17 cellular contexts compared by ENCODE assay signal in genomic region chr12:129693731-129694130, GRCh38.
DNase-seq lines count a peak whose midpoint lies in the region; TF ChIP-seq lines count a peak whose summit lies in the region.
"Had no signal": no experiment of that assay in that cellular context is flagged by ENCODE, and none has a peak within 500 bp of the region (broad histone marks: within the 10 kb centered on the region; RNA-seq: fewer than 3 reads in every experiment).

No MANE protein-coding gene starts in this region.

- no peak overlapping the region for H2BK15ac ChIP-seq in H9 (ENCODE audit: low read depth, low read length)

- H3K9ac ChIP-seq in mammary epithelial cell (ENCODE audit: insufficient read depth, low read length) = no peak overlapping the region
- H3K9ac ChIP-seq in H9 (ENCODE audit: extremely low read depth, insufficient read length, low read length) = no peak overlapping the region
- no peak overlapping the region for H3K9ac ChIP-seq in trophoblast cell (ENCODE audit: low read length)
- H3K9ac ChIP-seq: BLaER1 treated with 17β-estradiol and CSF1 and Interleukin-3, amounts not matched to agents 10 nM and 100 nM; GM23248 had no signal

- no peak overlapping the region for H2BK120ac ChIP-seq in H9 (ENCODE audit: low read depth, low read length, poor library complexity, severe bottlenecking)
- H2BK120ac ChIP-seq in trophoblast cell (ENCODE audit: insufficient read depth, low read length, poor library complexity) = no peak overlapping the region

- H2AFZ ChIP-seq in mammary epithelial cell (ENCODE audit: low read depth, low read length) (no peak overlapping the region), hepatocyte (no peak overlapping the region), H9 (ENCODE audit: low read length) (no peak overlapping the region), trophoblast cell (ENCODE audit: insufficient read depth, low read length, poor library complexity) (no peak overlapping the region)
- H2AFZ ChIP-seq: GM23248 had no signal

- no peak overlapping the region for H3K23ac ChIP-seq in H9 (ENCODE audit: insufficient read length, low read depth, low read length)
- H3K23ac ChIP-seq in trophoblast cell (ENCODE audit: low read length) = no peak overlapping the region

- H3K79me1 ChIP-seq in H9 (ENCODE audit: insufficient read depth, low read depth, low read length, poor library complexity, severe bottlenecking) (no peaks in the 10 kb centered on the region), trophoblast cell (ENCODE audit: low read length) (no peaks in the 10 kb centered on the region)

- CTCF ChIA-PET in MCF 10A (lab: Yijun Ruan, JAX) = no interaction called here
- CTCF ChIA-PET in mammary epithelial cell (lab: Charles Lee; ENCODE audit: low non-redundant PET) = no interaction called here

- no peaks in the 10 kb centered on the region for H3K79me2 ChIP-seq in mammary epithelial cell (ENCODE audit: insufficient read depth, low read length)
- no peaks in the 10 kb centered on the region for H3K79me2 ChIP-seq in hepatocyte
- H3K79me2 ChIP-seq in H9 (ENCODE audit: insufficient read depth, low read length) = no peaks in the 10 kb centered on the region
- no peaks in the 10 kb centered on the region for H3K79me2 ChIP-seq in trophoblast cell (ENCODE audit: control insufficient read depth, insufficient read depth, low read length, poor library complexity)

- DNase-seq in MCF 10A (ENCODE audit: unreplicated experiment) (peak; percentile 26), mammary epithelial cell (no peak), RPMI7951 (ENCODE audit: low read depth) (peak; percentile 67), osteocyte (ENCODE audit: extremely low spot score, unreplicated experiment) (no peak), hepatocyte (ENCODE audit: low spot score) (no peak), H9 (no peak), trophoblast cell (no peak)
- DNase-seq: 8988T; Calu3; CD8-positive, alpha-beta T cell; DMS53; DND-41; GM23248; HFFc6 had no signal

- H3K9me3 Mint-ChIP-seq in MCF 10A (ENCODE audit: unreplicated experiment) (peaks cover 27% of the 10 kb centered on the region), osteocyte (ENCODE audit: unreplicated experiment) (peaks cover 18% of the 10 kb centered on the region), H9 (peaks cover 23% of the 10 kb centered on the region in 2 experiments)

- H3K4me1 Mint-ChIP-seq in MCF 10A (ENCODE audit: insufficient read depth, unreplicated experiment) (no peaks in the 10 kb centered on the region), osteocyte (ENCODE audit: unreplicated experiment) (peaks cover 8% of the 10 kb centered on the region), H9 (peaks cover 14 to 17% of the 10 kb centered on the region in 2 experiments)
- H3K4me1 Mint-ChIP-seq: B cell, IgD-negative memory B cell had no signal

- in situ Hi-C loops in mammary epithelial cell (cut with MboI; ENCODE audit: low sequenced_read_pairs in 2 of 2) = no loop called here

- no peak overlapping the region for H4K12ac ChIP-seq in trophoblast cell (ENCODE audit: low read depth, low read length)

- no peaks in the 10 kb centered on the region for H3K36me3 Mint-ChIP-seq in MCF 10A (ENCODE audit: insufficient read depth, unreplicated experiment)
- H3K36me3 Mint-ChIP-seq in osteocyte (ENCODE audit: unreplicated experiment) = peaks cover 8% of the 10 kb centered on the region
- peaks cover 21 to 30% (median 24%) of the 10 kb centered on the region in 3 experiments for H3K36me3 Mint-ChIP-seq in H9 (ENCODE audit: insufficient read depth in 1 of 3, low read depth in 3 of 3)
- H3K36me3 Mint-ChIP-seq: CD8-positive, alpha-beta T cell; IgD-negative memory B cell had no signal

- dilution Hi-C loops in mammary epithelial cell (cut with HindIII; ENCODE audit: low sequenced_read_pairs) = no loop called here

- H3K18ac ChIP-seq in H9 (ENCODE audit: insufficient read length, low read depth, low read length) (no peak overlapping the region), trophoblast cell (ENCODE audit: low read length) (no peak overlapping the region)

- no peak overlapping the region for H3K56ac ChIP-seq in H9 (ENCODE audit: insufficient read length, low read depth, low read length)

- no peaks in the 10 kb centered on the region for H3K27me3 Mint-ChIP-seq in MCF 10A (ENCODE audit: insufficient read depth, unreplicated experiment)
- H3K27me3 Mint-ChIP-seq in osteocyte (ENCODE audit: unreplicated experiment) = no peaks in the 10 kb centered on the region
- H3K27me3 Mint-ChIP-seq in H9 (ENCODE audit: low read depth) = no peaks in the 10 kb centered on the region
- H3K27me3 Mint-ChIP-seq: B cell, IgD-negative memory B cell had no signal

- TF ChIP-seq CTCF in MCF 10A (IDR thresholded peaks at IDR 0.05; ENCODE audit: unreplicated experiment) (no peak), mammary epithelial cell (conservative IDR thresholded peaks at IDR 0.05 in 1 of 2, IDR thresholded peaks at IDR 0.05 in 1 of 2; ENCODE audit: extremely low read depth in 1 of 2, insufficient read depth in 1 of 2, low read depth in 1 of 2, low read length in 2 of 2) (no peak), osteocyte (IDR thresholded peaks at IDR 0.05) (no peak), hepatocyte (IDR thresholded peaks at IDR 0.05; ENCODE audit: poor library complexity) (no peak), H9 (conservative IDR thresholded peaks at IDR 0.05) (no peak)

- H3K9me3 ChIP-seq in mammary epithelial cell (replicated peaks; ENCODE audit: insufficient read depth, low read length) (peaks cover 21% of the 10 kb centered on the region), hepatocyte (ENCODE audit: low read depth) (no peaks in the 10 kb centered on the region), H9 (ENCODE audit: control insufficient read depth, low read depth, low read length) (no peaks in the 10 kb centered on the region), trophoblast cell (ENCODE audit: insufficient read depth, low read depth, low read length) (peaks cover 2% of the 10 kb centered on the region)

- H4K8ac ChIP-seq in H9 (replicated peaks; ENCODE audit: insufficient read length, low read depth, low read length) (no peak overlapping the region), trophoblast cell (ENCODE audit: low read depth, low read length) (no peak overlapping the region)

- H3K14ac ChIP-seq in H9 (ENCODE audit: insufficient read depth, low read length) = no peak overlapping the region
- H3K14ac ChIP-seq in trophoblast cell (ENCODE audit: low read length) = no peak overlapping the region

- intact Hi-C loops in MCF 10A (cut with micrococcal nuclease) = no loop called here
- intact Hi-C loops in mammary epithelial cell (cut with micrococcal nuclease) = no loop called here

- no peak overlapping the region for H4K5ac ChIP-seq in H9 (ENCODE audit: insufficient read length, low read depth, low read length)

- no peak overlapping the region for H4K91ac ChIP-seq in H9 (ENCODE audit: insufficient read length, low read depth, low read length)
- no peak overlapping the region for H4K91ac ChIP-seq in trophoblast cell (ENCODE audit: low read depth, low read length)

- H3K4me3 Mint-ChIP-seq in MCF 10A (ENCODE audit: unreplicated experiment) (no peak overlapping the region), osteocyte (ENCODE audit: unreplicated experiment) (no peak overlapping the region), H9 (no peak overlapping the region)
- H3K4me3 Mint-ChIP-seq: B cell; CD8-positive, alpha-beta T cell; HFFc6 had no signal

- H4K20me1 ChIP-seq in mammary epithelial cell (ENCODE audit: insufficient read depth, low read length) (no peaks in the 10 kb centered on the region), hepatocyte (ENCODE audit: insufficient read depth, poor library complexity, severe bottlenecking) (no peaks in the 10 kb centered on the region), H9 (ENCODE audit: control insufficient read depth, insufficient read depth, insufficient read length) (no peaks in the 10 kb centered on the region)
- H4K20me1 ChIP-seq: BLaER1 treated with 17β-estradiol and CSF1 and Interleukin-3, amounts not matched to agents 10 nM and 100 nM had no signal

- BruUV-seq in MCF 10A (replicated peaks; lab: Mats Ljungman, UMichigan) (no TSS peak), mammary epithelial cell (replicated peaks; lab: Mats Ljungman, UMichigan) (no TSS peak)

- no peaks in the 10 kb centered on the region for H3K23me2 ChIP-seq in H9 (ENCODE audit: insufficient read length, low read depth, low read length, poor library complexity, severe bottlenecking)

- no peaks in the 10 kb centered on the region for H3K4me1 ChIP-seq in mammary epithelial cell (ENCODE audit: insufficient read depth, low read length)
- no peaks in the 10 kb centered on the region for H3K4me1 ChIP-seq in hepatocyte (ENCODE audit: insufficient read depth)
- peaks cover 6% of the 10 kb centered on the region; the same call in 1 of the 2 replicates for H3K4me1 ChIP-seq in H9 (ENCODE audit: insufficient read depth, low read length)
- no peaks in the 10 kb centered on the region for H3K4me1 ChIP-seq in trophoblast cell (ENCODE audit: control insufficient read depth in 1 of 2, insufficient read depth in 2 of 2, low read length in 2 of 2)

- WGBS in mammary epithelial cell (ENCODE audit: low coverage, missing lambda C conversion rate) = 59% methylated on average over 8 of the region's 8 CpGs
- WGBS in hepatocyte (ENCODE audit: low lambda C conversion rate, missing lambda C conversion rate) = 94% methylated on average over 8 of the region's 8 CpGs
- no CpG with 5 or more reads among the region's 8 CpGs for WGBS in H9 (ENCODE audit: extremely low coverage, insufficient read length, low lambda C conversion rate)
- no CpG with 5 or more reads among the region's 8 CpGs for WGBS in trophoblast cell (ENCODE audit: extremely low coverage, insufficient coverage, insufficient read length)

- no peak overlapping the region for H3T11ph ChIP-seq in H9 (ENCODE audit: low read length)

- H3K4me2 ChIP-seq in mammary epithelial cell (ENCODE audit: insufficient read depth, low read depth, low read length) (no peak overlapping the region), hepatocyte (no peak overlapping the region), H9 (ENCODE audit: insufficient read depth, insufficient read length, low read length) (no peak overlapping the region), trophoblast cell (ENCODE audit: low read length) (no peak overlapping the region)
- H3K4me2 ChIP-seq: BLaER1 treated with 17β-estradiol and CSF1 and Interleukin-3, amounts not matched to agents 10 nM and 100 nM had no signal

- H3K27me3 ChIP-seq in mammary epithelial cell (ENCODE audit: insufficient read depth, low read length) (no peaks in the 10 kb centered on the region), hepatocyte (no peaks in the 10 kb centered on the region), H9 (ENCODE audit: insufficient read depth, low read length) (no peaks in the 10 kb centered on the region), trophoblast cell (ENCODE audit: insufficient read depth, low read length) (no peaks in the 10 kb centered on the region)
- H3K27me3 ChIP-seq: BLaER1 treated with 17β-estradiol and CSF1 and Interleukin-3, amounts not matched to agents 10 nM and 100 nM had no signal

- H3K4ac ChIP-seq in H9 (ENCODE audit: low read depth, low read length) (no peak overlapping the region), trophoblast cell (ENCODE audit: low read depth, low read length) (no peak overlapping the region)

- H3K27ac Mint-ChIP-seq in MCF 10A (ENCODE audit: low read depth, unreplicated experiment) = no peak overlapping the region
- peak overlapping the region; percentile 9 for H3K27ac Mint-ChIP-seq in osteocyte (ENCODE audit: unreplicated experiment)
- H3K27ac Mint-ChIP-seq in H9 = peak overlapping the region in 1 of 3 experiments; percentile 14; a peak in 1 of 7 replicates
- H3K27ac Mint-ChIP-seq: B cell; CD8-positive, alpha-beta T cell; HFFc6; IgD-negative memory B cell had no signal

- H3K4me3 ChIP-seq in mammary epithelial cell (replicated peaks in 1 of 3; ENCODE audit: insufficient read depth in 1 of 3, low read depth in 2 of 3, low read length in 3 of 3) (no peak overlapping the region), hepatocyte (no peak overlapping the region), trophoblast cell (ENCODE audit: low read depth, low read length) (no peak overlapping the region)
- H3K4me3 ChIP-seq: BLaER1 treated with 17β-estradiol and CSF1 and Interleukin-3, amounts not matched to agents 10 nM and 100 nM; GM23248 had no signal

- no peaks in the 10 kb centered on the region for H3K9me2 ChIP-seq in hepatocyte (replicated peaks; ENCODE audit: insufficient read depth)

- no peak overlapping the region for H2BK20ac ChIP-seq in H9 (ENCODE audit: low read depth, low read length, poor library complexity, severe bottlenecking)

- H2AK5ac ChIP-seq in H9 (ENCODE audit: insufficient read length, low read length) (no peak overlapping the region), trophoblast cell (ENCODE audit: low read length) (no peak overlapping the region)

- no peaks in the 10 kb centered on the region for H3K36me3 ChIP-seq in mammary epithelial cell (ENCODE audit: insufficient read depth, low read length)
- no peaks in the 10 kb centered on the region for H3K36me3 ChIP-seq in hepatocyte (replicated peaks; ENCODE audit: insufficient read depth, low read depth)
- no peaks in the 10 kb centered on the region for H3K36me3 ChIP-seq in trophoblast cell (ENCODE audit: control insufficient read depth in 1 of 2, insufficient read depth in 2 of 2, low read length in 2 of 2)
- H3K36me3 ChIP-seq: BLaER1 treated with 17β-estradiol and CSF1 and Interleukin-3, amounts not matched to agents 10 nM and 100 nM had no signal

- H2BK12ac ChIP-seq in H9 (ENCODE audit: insufficient read length, low read depth, low read length) (no peak overlapping the region), trophoblast cell (ENCODE audit: low read length) (no peak overlapping the region)

- POLR2A ChIA-PET in MCF 10A (lab: Yijun Ruan, JAX) = no interaction called here

- H3K27ac ChIP-seq in mammary epithelial cell (ENCODE audit: insufficient read depth, low read depth, low read length) (no peak overlapping the region), hepatocyte (no peak overlapping the region), H9 (ENCODE audit: insufficient read length, low read depth, low read length) (no peak overlapping the region), trophoblast cell (ENCODE audit: low read depth, low read length) (no peak overlapping the region)
- H3K27ac ChIP-seq: BLaER1 treated with 17β-estradiol and CSF1 and Interleukin-3, amounts not matched to agents 10 nM and 100 nM; GM23248 had no signal

- H2BK5ac ChIP-seq in H9 (ENCODE audit: insufficient read length, low read length) (no peak overlapping the region), trophoblast cell (ENCODE audit: low read depth, low read length, poor library complexity) (no peak overlapping the region)

Comparison
In these comparisons a context has a peak if more than half of its experiments do, and no peak if none do; other contexts are left out.
1. DNase-seq: peak in MCF 10A (single experiment) and RPMI7951 (single experiment); none in mammary epithelial cell (single experiment), osteocyte (single experiment), hepatocyte (single experiment), H9 (single experiment) and trophoblast cell (0 of 2).